Comparison of ENCODE assay signal across 8 cellular contexts in the genomic region with DNA sequence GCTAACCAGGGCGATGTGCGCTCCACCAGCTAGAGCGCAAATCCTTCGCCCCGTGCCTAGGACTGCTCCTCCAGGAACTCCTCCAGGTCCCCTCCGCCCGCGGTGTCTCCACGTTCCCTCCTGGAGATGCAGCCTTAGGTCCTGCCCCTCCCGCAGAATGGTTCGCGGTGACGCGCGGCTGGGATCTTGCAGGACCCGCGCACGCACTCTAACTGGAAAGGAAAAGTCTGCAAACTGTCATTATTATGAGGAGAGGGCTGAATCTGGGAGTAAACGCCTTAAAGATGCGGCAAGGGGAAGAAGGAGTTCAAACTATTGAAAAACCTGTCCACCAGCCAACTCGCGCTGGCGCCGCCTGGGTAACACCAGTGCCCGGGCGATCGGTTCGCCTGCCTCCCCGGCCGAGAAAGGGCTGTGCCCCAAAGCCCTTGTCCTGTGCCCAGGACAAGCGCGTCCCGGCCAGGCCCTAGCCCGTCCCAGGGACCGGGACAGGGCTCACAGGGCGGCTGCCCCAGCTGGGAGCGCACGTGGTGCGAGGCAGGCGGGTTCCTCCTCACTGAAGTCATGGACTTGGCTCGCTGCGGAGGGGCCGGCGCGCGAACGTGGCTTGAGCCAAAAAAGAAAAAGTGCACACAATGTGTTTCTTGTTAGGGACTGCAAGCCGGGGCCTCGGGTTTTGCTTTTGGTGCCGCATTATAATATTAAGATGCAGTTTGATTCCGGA. TPM values are rescaled to one million over a fixed set of nuclear protein-coding genes. Genes with fewer than 3 reads are reported as not detected.
DNase-seq lines count a peak whose midpoint lies in the region; ATAC-seq, FAIRE-seq and TF ChIP-seq lines count a peak whose summit lies in the region.

No MANE protein-coding gene starts in this region.

- TF ChIP-seq RAD21 in A549 (conservative IDR thresholded peaks at IDR 0.05 in 1 of 2, IDR thresholded peaks at IDR 0.05 in 1 of 2) = no peak

- H3K4me3 ChIP-seq in A549 (no peak overlapping the region), NT2/D1 (ENCODE audit: insufficient read length, low read depth) (no peak overlapping the region), fibroblast of the aortic adventitia (ENCODE audit: low read depth, low read length) (peak overlapping the region; percentile 65), muscle layer of duodenum (ENCODE audit: low read depth in 1 of 2, low read length in 2 of 2) (peak overlapping the region; percentile 67 to 69)

- H3K27me3 ChIP-seq in NT2/D1 (ENCODE audit: insufficient read depth, insufficient read length) (no peaks in the 10 kb centered on the region), muscle layer of duodenum (ENCODE audit: low read depth, low read length) (no peaks in the 10 kb centered on the region)

- CTCF ChIA-PET in A549 (lab: Yijun Ruan, JAX) = interaction anchor here (0.5 to 2.9 kb wide), 4 partner anchors 13 to 662 kb away, joined by 3 to 15 read pairs (median 4); no protein-coding TSS in a partner anchor

- no peak for DNase-seq in A549 (ENCODE audit: low read depth in 1 of 2, low spot score in 1 of 2)
- DNase-seq in NT2/D1 (ENCODE audit: low read depth, low spot score) = no peak
- peak; percentile 93 for DNase-seq in fibroblast of the aortic adventitia (ENCODE audit: low read depth)
- DNase-seq in NCI-H446 treated with DMSO at 0.1 percent for 48 hours (lab: John Stamatoyannopoulos, UW) = no peak
- no peak for DNase-seq in activated CD4-positive, alpha-beta T cell treated with anti-CD3 and anti-CD28 coated beads for 1 hour
- no peak for DNase-seq in GOT3 (lab: John Stamatoyannopoulos, UW)

- H3K4me1 ChIP-seq in A549 = peaks cover 12% of the 10 kb centered on the region
- H3K4me1 ChIP-seq in NT2/D1 (ENCODE audit: insufficient read depth, insufficient read length) = peaks cover 6% of the 10 kb centered on the region
- H3K4me1 ChIP-seq in muscle layer of duodenum (ENCODE audit: control insufficient read depth in 1 of 2, insufficient read depth in 2 of 2, low read length in 2 of 2) = peaks cover 9 to 17% of the 10 kb centered on the region in 2 donors

- no peak overlapping the region; the same call in 2 of the 3 replicates for H3K4me2 ChIP-seq in A549

- H3K9me3 ChIP-seq in A549 = peaks cover 19% of the 10 kb centered on the region; the same call in 2 of the 3 replicates
- H3K9me3 ChIP-seq in NT2/D1 (ENCODE audit: insufficient read depth, low read length) = peaks cover 49% of the 10 kb centered on the region
- peaks cover 5 to 7% of the 10 kb centered on the region in 2 donors for H3K9me3 ChIP-seq in muscle layer of duodenum (ENCODE audit: control insufficient read depth in 1 of 2, low read length in 2 of 2)

- no peak for TF ChIP-seq POLR2A in A549 (IDR thresholded peaks at IDR 0.05; ENCODE audit: low read length)

- no peak for ATAC-seq in A549
- no peak for ATAC-seq in GM21825 (IDR thresholded peaks at IDR 0.05; ENCODE audit: unreplicated experiment)

- WGBS in A549 (ENCODE audit: missing lambda C conversion rate) = 95% methylated on average over 50 of the region's 51 CpGs

- TF ChIP-seq EP300 in A549 (IDR thresholded peaks at IDR 0.05) = no peak

- TF ChIP-seq CTCF in A549 (IDR thresholded peaks at IDR 0.05) = no peak
- TF ChIP-seq CTCF in fibroblast of the aortic adventitia (IDR thresholded peaks at IDR 0.05; ENCODE audit: insufficient read depth, low read length) = no peak

- peak overlapping the region; percentile 36 for H3K9ac ChIP-seq in NT2/D1 (ENCODE audit: insufficient read length, low read depth)

- FAIRE-seq in A549 (lab: Jason Lieb, UNC) = no peak

- peak overlapping the region; percentile 97 to 99; a peak in 5 of 6 replicates for H3K27ac ChIP-seq in A549
- peak overlapping the region; percentile 69 for H3K27ac ChIP-seq in muscle layer of duodenum (ENCODE audit: low read length)

- H3K36me3 ChIP-seq in NT2/D1 (ENCODE audit: insufficient read depth, insufficient read length, low read length) = no peaks in the 10 kb centered on the region
- H3K36me3 ChIP-seq in muscle layer of duodenum (ENCODE audit: control insufficient read depth in 1 of 2, insufficient read depth in 2 of 2, low read length in 2 of 2) = no peaks in the 10 kb centered on the region

- POLR2A ChIA-PET in A549 (lab: Yijun Ruan, JAX) = interaction anchor here (1.3 kb wide), 1 partner anchor 14 kb away, joined by 4 read pairs; no protein-coding TSS in a partner anchor

TF ChIP-seq in A549, 52 proteins besides CTCF, POLR2A, EP300 and RAD21:
- TF ChIP-seq, protein P1, sequence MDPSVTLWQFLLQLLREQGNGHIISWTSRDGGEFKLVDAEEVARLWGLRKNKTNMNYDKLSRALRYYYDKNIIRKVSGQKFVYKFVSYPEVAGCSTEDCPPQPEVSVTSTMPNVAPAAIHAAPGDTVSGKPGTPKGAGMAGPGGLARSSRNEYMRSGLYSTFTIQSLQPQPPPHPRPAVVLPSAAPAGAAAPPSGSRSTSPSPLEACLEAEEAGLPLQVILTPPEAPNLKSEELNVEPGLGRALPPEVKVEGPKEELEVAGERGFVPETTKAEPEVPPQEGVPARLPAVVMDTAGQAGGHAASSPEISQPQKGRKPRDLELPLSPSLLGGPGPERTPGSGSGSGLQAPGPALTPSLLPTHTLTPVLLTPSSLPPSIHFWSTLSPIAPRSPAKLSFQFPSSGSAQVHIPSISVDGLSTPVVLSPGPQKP (IDR thresholded peaks at IDR 0.05; ENCODE audit: low read depth, low read length) = no peak
- TF ChIP-seq ZC3H11A (IDR thresholded peaks at IDR 0.05) = no peak
- no peak for TF ChIP-seq RCOR1 (IDR thresholded peaks at IDR 0.05; ENCODE audit: low read depth, low read length)
- no peak for TF ChIP-seq FOSL2 (IDR thresholded peaks at IDR 0.05)
- TF ChIP-seq FOSL2 (CRISPR knock-in tag; IDR thresholded peaks at IDR 0.05) = no peak
- no peak for TF ChIP-seq CHD4 (IDR thresholded peaks at IDR 0.05; ENCODE audit: borderline replicate concordance)
- TF ChIP-seq RARB (CRISPR knock-in tag; IDR thresholded peaks at IDR 0.05) = no peak
- no peak for TF ChIP-seq NFE2L2 (conservative IDR thresholded peaks at IDR 0.05; ENCODE audit: low read length)
- no peak for TF ChIP-seq SREBF2 (IDR thresholded peaks at IDR 0.05)
- no peak for TF ChIP-seq ZFP36 (IDR thresholded peaks at IDR 0.05; ENCODE audit: borderline replicate concordance, partially characterized antibody)
- TF ChIP-seq HDAC2 (IDR thresholded peaks at IDR 0.05) = no peak
- TF ChIP-seq ZNF302 (CRISPR knock-in tag; IDR thresholded peaks at IDR 0.05) = no peak
- no peak for TF ChIP-seq NPAS2 (CRISPR knock-in tag; IDR thresholded peaks at IDR 0.05; ENCODE audit: borderline replicate concordance)
- TF ChIP-seq FOXS1 (CRISPR knock-in tag; IDR thresholded peaks at IDR 0.05) = no peak
- TF ChIP-seq, protein P2, sequence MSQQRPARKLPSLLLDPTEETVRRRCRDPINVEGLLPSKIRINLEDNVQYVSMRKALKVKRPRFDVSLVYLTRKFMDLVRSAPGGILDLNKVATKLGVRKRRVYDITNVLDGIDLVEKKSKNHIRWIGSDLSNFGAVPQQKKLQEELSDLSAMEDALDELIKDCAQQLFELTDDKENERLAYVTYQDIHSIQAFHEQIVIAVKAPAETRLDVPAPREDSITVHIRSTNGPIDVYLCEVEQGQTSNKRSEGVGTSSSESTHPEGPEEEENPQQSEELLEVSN (IDR thresholded peaks at IDR 0.05; ENCODE audit: borderline replicate concordance, low read depth) = no peak

RNA-seq across cellular contexts. Expression of a gene that starts 5.5 kb away (rescaled TPM):
- 177 and 228 TPM in 2 replicates for polyA plus RNA-seq in A549 (2011; rRNA removed)
- 988 and 1,180 TPM in 2 replicates for polyA plus RNA-seq in A549 (2012; cell fraction: cytosol; rRNA removed)
- 636 and 701 TPM in 2 replicates for polyA plus RNA-seq in A549 (2012; cell fraction: nucleus; rRNA removed)
- polyA plus RNA-seq in A549 (2017; fragmentation: RNase III; extraction: RNeasy Plus Mini Kit Qiagen cat#74134 plus additional on column Dnase treatment) = 87.8 to 221 TPM (median 181 TPM) in 3 replicates
- 112 and 167 TPM in 2 replicates for polyA minus RNA-seq in A549 (2011; rRNA and poly(A)+ RNA removed)
- total RNA-seq in fibroblast of the aortic adventitia (ENCODE audit: low replicate concordance) = 109 and 207 TPM in 2 replicates

Comparison
In these comparisons a context has a peak if more than half of its experiments do, and no peak if none do; other contexts are left out.
1. H3K4me3 ChIP-seq: peak in fibroblast of the aortic adventitia (single experiment) and muscle layer of duodenum (2 of 2); none in A549 (single experiment) and NT2/D1 (single experiment).